In genomic region chr7:42911482-42912447, GRCh38 we compare ENCODE assay signal across 8 cellular contexts. TPM values are rescaled to one million over a fixed set of nuclear protein-coding genes. Genes with fewer than 3 reads are reported as not detected.
DNase-seq lines count a peak whose midpoint lies in the region; ATAC-seq and TF ChIP-seq lines count a peak whose summit lies in the region.

Gene C7orf25 (minus strand): TSS chr7:42912070. CDS start chr7:42910900, 1,170 bp downstream.

- ATAC-seq in memory B cell (ENCODE audit: low read depth), result peak; percentile 96

- peaks cover 0 to 23% (median 0%) of the 10 kb centered on the region in 3 donors for H3K36me3 Mint-ChIP-seq in CD8-positive, alpha-beta memory T cell
- peaks cover 7% of the 10 kb centered on the region for H3K36me3 Mint-ChIP-seq in memory B cell

- CTCF ChIA-PET in CD8-positive, alpha-beta memory T cell (lab: Charles Lee), result interaction anchor here (0.8 to 1.7 kb wide), 4 partner anchors 17 to 23 kb away, joined by 3 to 7 read pairs (median 3); partner anchors contain the start of genes MRPL32 and PSMA2

- peaks cover 5% of the 10 kb centered on the region for H3K36me3 ChIP-seq in CD8-positive, alpha-beta memory T cell (ENCODE audit: insufficient read depth, low read length)
- peaks cover 9% of the 10 kb centered on the region for H3K36me3 ChIP-seq in effector memory CD4-positive, alpha-beta T cell (ENCODE audit: control insufficient read depth, insufficient read depth, low read length)

- H3K4me1 Mint-ChIP-seq in CD8-positive, alpha-beta memory T cell, result peaks cover 24 to 54% (median 45%) of the 10 kb centered on the region in 3 donors
- H3K4me1 Mint-ChIP-seq in memory B cell, result peaks cover 21% of the 10 kb centered on the region

- no peak for TF ChIP-seq CTCF in GM20000 (IDR thresholded peaks at IDR 0.05; ENCODE audit: extremely low read depth, missing control alignments)

- H3K4me3 Mint-ChIP-seq in CD8-positive, alpha-beta memory T cell, result peak within 1 kb of the TSS; percentile 91 to 97 (median 92)
- peak within 1 kb of the TSS; percentile 94 for H3K4me3 Mint-ChIP-seq in memory B cell

- POLR2A ChIA-PET in CD8-positive, alpha-beta memory T cell (lab: Charles Lee), result interaction anchor here (1.0 to 1.4 kb wide), 3 partner anchors 20 to 671 kb away, joined by 3 to 17 read pairs (median 7); partner anchors contain the start of genes MRPL32, PSMA2 and STK17A

- H3K27me3 Mint-ChIP-seq in CD8-positive, alpha-beta memory T cell, result no peaks in the 10 kb centered on the region
- no peaks in the 10 kb centered on the region for H3K27me3 Mint-ChIP-seq in memory B cell

- peak within 1 kb of the TSS; percentile 53 for H3K27ac ChIP-seq in CD8-positive, alpha-beta memory T cell (ENCODE audit: low read depth, low read length)
- peak within 1 kb of the TSS; percentile 71 for H3K27ac ChIP-seq in effector memory CD4-positive, alpha-beta T cell (ENCODE audit: insufficient read depth, low read length, poor library complexity, severe bottlenecking)

- peak within 1 kb of the TSS; percentile 68 for H3K4me3 ChIP-seq in CD8-positive, alpha-beta memory T cell (ENCODE audit: low read length)
- peak within 1 kb of the TSS; percentile 70 for H3K4me3 ChIP-seq in effector memory CD4-positive, alpha-beta T cell (ENCODE audit: insufficient read depth, low read depth, low read length, poor library complexity, severe bottlenecking)

- H3K9me3 ChIP-seq in CD8-positive, alpha-beta memory T cell (ENCODE audit: low read length), result no peaks in the 10 kb centered on the region
- H3K9me3 ChIP-seq in effector memory CD4-positive, alpha-beta T cell (ENCODE audit: control insufficient read depth, low read length), result no peaks in the 10 kb centered on the region

- DNase-seq in CD8-positive, alpha-beta memory T cell, result peak; percentile 93 to 97 (median 96)
- peak; percentile 95 for DNase-seq in GM20000 (ENCODE audit: low spot score)
- DNase-seq in HS-5 (ENCODE audit: low read depth), result peak; percentile 83
- DNase-seq in NK-92 (lab: John Stamatoyannopoulos, UW; ENCODE audit: unreplicated experiment), result peak; percentile 69
- DNase-seq in activated CD8-positive, alpha-beta memory T cell treated with anti-CD3 and anti-CD28 coated beads for 4 hours (ENCODE audit: low read depth in 2 of 2), result peak; percentile 90 to 91
- peak; percentile 91 to 95 (median 94) for DNase-seq in effector memory CD4-positive, alpha-beta T cell
- DNase-seq in memory B cell (ENCODE audit: low spot score in 2 of 2), result peak; percentile 93 to 96
- peak; percentile 91 for DNase-seq in stimulated activated CD8-positive, alpha-beta memory T cell treated with anti-CD3 and anti-CD28 coated beads, Interleukin-12 subunit alpha, Interleukin-12 subunit beta, amount 100 ng/mL, for 24 hours (ENCODE audit: extremely low read depth)

- H3K27me3 ChIP-seq in CD8-positive, alpha-beta memory T cell (ENCODE audit: insufficient read depth, low read length, poor library complexity, severe bottlenecking), result no peaks in the 10 kb centered on the region
- H3K27me3 ChIP-seq in effector memory CD4-positive, alpha-beta T cell (replicated peaks; ENCODE audit: control insufficient read depth, insufficient read depth, low read length, poor library complexity, severe bottlenecking), result no peaks in the 10 kb centered on the region

- H3K9me3 Mint-ChIP-seq in CD8-positive, alpha-beta memory T cell, result no peaks in the 10 kb centered on the region
- no peaks in the 10 kb centered on the region for H3K9me3 Mint-ChIP-seq in memory B cell

- peak within 1 kb of the TSS; percentile 88 to 98 (median 94) for H3K27ac Mint-ChIP-seq in CD8-positive, alpha-beta memory T cell
- peak within 1 kb of the TSS; percentile 93 for H3K27ac Mint-ChIP-seq in memory B cell

- H3K4me1 ChIP-seq in CD8-positive, alpha-beta memory T cell (ENCODE audit: insufficient read depth, low read length), result peaks cover 34% of the 10 kb centered on the region
- no peaks in the 10 kb centered on the region for H3K4me1 ChIP-seq in effector memory CD4-positive, alpha-beta T cell (ENCODE audit: control insufficient read depth, insufficient read depth, low read length, poor library complexity, severe bottlenecking)

RNA-seq across cellular contexts. Expression of gene C7orf25, which starts in this region (rescaled TPM):
- total RNA-seq in CD8-positive, alpha-beta memory T cell, result 1 to 10 TPM; 2.5 to 5.2 TPM
- 4.6 TPM for polyA plus RNA-seq in CD8-positive, alpha-beta memory T cell

Comparison
In these comparisons a context has a peak if more than half of its experiments do, and no peak if none do; other contexts are left out.
1. Peak in every context shown above with its lines: DNase-seq, ATAC-seq, H3K4me3 ChIP-seq and H3K27ac ChIP-seq.